Comparison of ENCODE assay signal across 29 cellular contexts in the genomic region with DNA sequence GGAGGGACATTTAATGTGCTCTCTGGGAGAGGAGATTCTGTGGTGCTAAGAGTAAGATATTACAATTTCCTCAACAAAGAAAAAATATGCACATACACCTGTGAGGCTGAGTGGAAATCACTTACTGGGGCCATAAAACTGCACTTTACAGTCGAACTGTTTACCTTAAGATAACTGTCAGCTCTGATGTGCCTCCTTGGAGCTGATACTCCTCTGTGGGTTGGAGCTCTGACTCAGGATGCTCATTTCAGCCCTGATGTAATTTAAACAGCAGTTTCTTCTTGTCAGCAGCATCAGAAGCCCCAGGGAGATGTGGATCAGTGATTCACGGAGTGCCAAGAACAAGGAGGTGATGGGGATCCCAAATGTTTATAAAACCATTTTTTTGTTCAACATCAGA.
DNase-seq lines count a peak whose midpoint lies in the region; ATAC-seq and TF ChIP-seq lines count a peak whose summit lies in the region.
"Had no signal": no experiment of that assay in that cellular context is flagged by ENCODE, and none has a peak within 500 bp of the region (broad histone marks: within the 10 kb centered on the region; RNA-seq: fewer than 3 reads in every experiment).

No MANE protein-coding gene starts in this region.

- peak overlapping the region; percentile 40 for H3K4me2 ChIP-seq in neural cell (ENCODE audit: low read length)

- peak overlapping the region; percentile 79 for H3K27ac ChIP-seq in neural cell (ENCODE audit: low read length)
- H3K27ac ChIP-seq: cardiac muscle cell, HL-60, left lung, upper lobe of right lung had no signal

- H3K9ac ChIP-seq in neural cell (ENCODE audit: low read length), result peak overlapping the region; percentile 29

- ATAC-seq in GM18873 (IDR thresholded peaks at IDR 0.05; ENCODE audit: low FRiP score, unreplicated experiment) (no peak), GM19351 (IDR thresholded peaks at IDR 0.05; ENCODE audit: unreplicated experiment) (no peak), GM19395 (IDR thresholded peaks at IDR 0.05; ENCODE audit: unreplicated experiment) (no peak)
- no peak for ATAC-seq in stimulated activated naive CD8-positive, alpha-beta T cell treated with anti-CD3 and anti-CD28 coated beads, Interleukin-15, Interleukin-2, amounts not matched to agents 100 U/mL and 50 U/mL, for 24 hours
- ATAC-seq: GM12878; HCT116; HepG2; left lung; natural killer cell treated with Interleukin-12 subunit alpha and Interleukin-12 subunit beta and Interleukin-15 and Interleukin-18, amount 100 ng/mL, for 72 hours; Right ventricle myocardium inferior; sciatic nerve; upper lobe of right lung had no signal

- H3K79me2 ChIP-seq in neural cell (replicated peaks; ENCODE audit: insufficient read depth, low read length), result no peaks in the 10 kb centered on the region

- no peaks in the 10 kb centered on the region for H3F3A ChIP-seq in neural cell (ENCODE audit: insufficient read depth, low read length, poor library complexity, severe bottlenecking)

- DNase-seq in AG08395 (ENCODE audit: low spot score) (peak; percentile 27), M059J (ENCODE audit: low read depth) (peak; percentile 71), glomerular visceral epithelial cell (ENCODE audit: extremely low spot score) (peak; percentile 30)
- no peak for DNase-seq in stimulated activated naive CD8-positive, alpha-beta T cell treated with anti-CD3 and anti-CD28 coated beads, Interleukin-15, Interleukin-2, amounts not matched to agents 100 U/mL and 50 U/mL, for 24 hours
- DNase-seq: ACHN; activated naive CD4-positive, alpha-beta T cell treated with anti-CD3 and anti-CD28 coated beads, Interleukin-2, amount 50 U/mL, for 16 hours; C1 segment of cervical spinal cord; dermis blood vessel endothelial cell; glutamatergic neuron; left lung; midbrain; NCI-H1048; NCI-H187 treated with DMSO at 0.1 percent for 48 hours; NCI-H2227 treated with DMSO at 0.1 percent for 48 hours; NCI-H82; stimulated activated CD8-positive, alpha-beta memory T cell treated with anti-CD3 and anti-CD28 coated beads, Interleukin-4, amount 100 ng/mL, for 48 hours; upper lobe of right lung had no signal

- H3K27me3 ChIP-seq in neural cell (ENCODE audit: insufficient read depth, low read depth, low read length), result no peaks in the 10 kb centered on the region
- H3K27me3 ChIP-seq: cardiac muscle cell, upper lobe of right lung had no signal

- peak; percentile 86 for TF ChIP-seq EP300 in neural cell (conservative IDR thresholded peaks at IDR 0.05; ENCODE audit: poor library complexity, severe bottlenecking)

- H4K20me1 ChIP-seq in neural cell (ENCODE audit: insufficient read depth), result no peaks in the 10 kb centered on the region

- H2AFZ ChIP-seq in neural cell (ENCODE audit: low read depth, low read length), result no peak overlapping the region

- no peaks in the 10 kb centered on the region for H3K9me3 ChIP-seq in neural cell (ENCODE audit: low read length)
- H3K9me3 ChIP-seq: upper lobe of right lung had no signal

- TF ChIP-seq RAD21 in neural cell (conservative IDR thresholded peaks at IDR 0.05), result peak; percentile 29

- H3K9me2 ChIP-seq in neural cell (ENCODE audit: insufficient read depth, low read length), result no peaks in the 10 kb centered on the region

- no peaks in the 10 kb centered on the region for H3K36me3 ChIP-seq in neural cell (ENCODE audit: insufficient read depth, low read length)
- H3K36me3 ChIP-seq: cardiac muscle cell, left lung, upper lobe of right lung had no signal

- TF ChIP-seq CTCF in neural cell (IDR thresholded peaks at IDR 0.05; ENCODE audit: poor library complexity, severe bottlenecking), result no peak

- H3K4me3 ChIP-seq in neural cell (ENCODE audit: low read length), result peak overlapping the region; percentile 31
- H3K4me3 ChIP-seq: cardiac muscle cell, GM12878, left lung, upper lobe of right lung had no signal

TF ChIP-seq in neural cell, 6 proteins besides CTCF, POLR2A, EP300 and RAD21:
- TF ChIP-seq REST (IDR thresholded peaks at IDR 0.05; ENCODE audit: borderline replicate concordance) (peak; percentile 45), TAF1 (IDR thresholded peaks at IDR 0.05; ENCODE audit: low read depth) (peak; percentile 52), MXI1 (conservative IDR thresholded peaks at IDR 0.05; ENCODE audit: poor library complexity, severe bottlenecking) (no peak), POLR2AphosphoS5 (IDR thresholded peaks at IDR 0.05) (peak; percentile 96)
